21 cellular contexts compared by ENCODE assay signal in the genomic region with DNA sequence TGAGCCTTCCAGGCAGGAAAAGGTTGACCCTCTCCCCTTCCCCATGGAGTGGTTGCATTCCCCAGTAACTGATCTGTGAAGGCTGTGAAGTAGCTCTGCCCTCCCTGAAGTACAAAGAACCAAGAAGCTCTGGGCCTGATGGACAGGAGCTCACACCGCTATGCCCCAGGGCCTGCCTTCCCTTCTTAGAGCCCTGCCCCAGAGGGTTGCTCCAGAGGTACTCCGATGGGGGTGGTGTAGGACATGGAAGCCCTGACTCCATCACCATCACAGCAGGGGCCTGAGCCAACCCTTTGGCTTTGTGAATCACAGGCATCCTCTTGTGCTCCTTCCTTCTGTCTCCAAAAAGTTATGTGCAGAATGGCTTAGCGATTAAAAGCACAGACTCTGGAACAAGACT. TPM values are rescaled to one million over a fixed set of nuclear protein-coding genes. Genes with fewer than 3 reads are reported as not detected.
A peak's percentile ranks its signal among the peaks of the same experiment; 100 is the strongest.
DNase-seq lines count a peak whose midpoint lies in the region; ATAC-seq and TF ChIP-seq lines count a peak whose summit lies in the region.
"Had no signal": no experiment of that assay in that cellular context is flagged by ENCODE, and none has a peak within 500 bp of the region (broad histone marks: within the 10 kb centered on the region; RNA-seq: fewer than 3 reads in every experiment).

No MANE protein-coding gene starts in this region.

- no peak overlapping the region for H3K4ac ChIP-seq in mesendoderm (ENCODE audit: low read depth, low read length)

- no peak overlapping the region for H3K4me2 ChIP-seq in mesendoderm (ENCODE audit: low read length)
- no peak overlapping the region for H3K4me2 ChIP-seq in SK-N-SH

- H3K27me3 Mint-ChIP-seq in HFFc6 (ENCODE audit: insufficient read depth) = peaks cover 40% of the 10 kb centered on the region

- peaks cover 6% of the 10 kb centered on the region for H3K79me1 ChIP-seq in mesendoderm (ENCODE audit: low read length)

- H3K27ac Mint-ChIP-seq in HFFc6 = no peak overlapping the region

- no peak overlapping the region for H3K4me3 ChIP-seq in coronary artery
- no peak overlapping the region for H3K4me3 ChIP-seq in mesendoderm (ENCODE audit: low read length)
- no peak overlapping the region for H3K4me3 ChIP-seq in SK-N-SH (ENCODE audit: low read depth in 2 of 2, low read length in 1 of 2)

- H3K23ac ChIP-seq in mesendoderm (ENCODE audit: low read length) = no peak overlapping the region

- peak; percentile 45 for DNase-seq in activated effector memory CD4-positive, alpha-beta T cell treated with anti-CD3 and anti-CD28 coated beads, Interleukin-2, amount 50 U/mL, for 16 hours
- no peak for DNase-seq in activated effector memory CD4-positive, alpha-beta T cell treated with Interleukin-2 at 50 U/mL for 16 hours
- DNase-seq in coronary artery (ENCODE audit: low spot score) = peak; percentile 22
- DNase-seq in mesendoderm = peak; percentile 66
- DNase-seq in SK-N-SH = no peak
- DNase-seq in HFFc6 = no peak
- DNase-seq: COR-L47, DMS 273 treated with DMSO at 0.1 percent for 48 hours, DND-41, KG1, NCI-H187, NCI-H2107, NCI-H510A, NCI-H82, PC-3, RPMI8226, SHP77 treated with DMSO at 0.1 percent for 48 hours had no signal

- H2BK120ac ChIP-seq in mesendoderm (ENCODE audit: low read depth, low read length) = no peak overlapping the region

- no peaks in the 10 kb centered on the region for H4K20me1 ChIP-seq in SK-N-SH (ENCODE audit: insufficient read depth)

- no peak overlapping the region for H3K27ac ChIP-seq in coronary artery
- H3K27ac ChIP-seq in mesendoderm (ENCODE audit: low read depth, low read length) = no peak overlapping the region
- H3K27ac ChIP-seq in SK-N-SH (ENCODE audit: low read depth in 2 of 2, low read length in 1 of 2) = no peak overlapping the region
- H3K27ac ChIP-seq: 22Rv1 had no signal

- TF ChIP-seq EP300 in SK-N-SH (IDR thresholded peaks at IDR 0.05; ENCODE audit: borderline replicate concordance in 1 of 2, low read depth in 1 of 2, low read length in 1 of 2) = no peak

- H3K9me2 ChIP-seq in SK-N-SH = no peaks in the 10 kb centered on the region

- H2BK5ac ChIP-seq in mesendoderm (ENCODE audit: low read length) = no peak overlapping the region

- no peak overlapping the region for H4K5ac ChIP-seq in mesendoderm (ENCODE audit: low read length)

- no peaks in the 10 kb centered on the region for H3K27me3 ChIP-seq in mesendoderm (ENCODE audit: insufficient read depth, low read length, poor library complexity)
- no peaks in the 10 kb centered on the region for H3K27me3 ChIP-seq in SK-N-SH (ENCODE audit: insufficient read depth)

- H3K4me1 ChIP-seq in mesendoderm (ENCODE audit: control insufficient read depth, low read depth, low read length) = no peaks in the 10 kb centered on the region
- H3K4me1 ChIP-seq in SK-N-SH (ENCODE audit: control insufficient read depth in 1 of 2, insufficient read depth in 2 of 2, low read depth in 1 of 2, low read length in 1 of 2) = peaks cover 0 to 4% of the 10 kb centered on the region in 2 experiments; a peak in 1 of 4 replicates

- no peaks in the 10 kb centered on the region for H3K9me3 ChIP-seq in SK-N-SH

- H3K9me3 Mint-ChIP-seq in HFFc6 = no peaks in the 10 kb centered on the region

- no peak overlapping the region for H4K8ac ChIP-seq in mesendoderm (ENCODE audit: low read depth, low read length)

- H3K36me3 Mint-ChIP-seq in HFFc6 (ENCODE audit: low read depth) = no peaks in the 10 kb centered on the region

- H3K9ac ChIP-seq in mesendoderm (ENCODE audit: low read length) (no peak overlapping the region), SK-N-SH (no peak overlapping the region)

- CTCF ChIA-PET in SK-N-SH (lab: Yijun Ruan, JAX) = no interaction called here

- no peaks in the 10 kb centered on the region for H3K4me1 Mint-ChIP-seq in HFFc6 (ENCODE audit: low read depth)

- H3K4me3 Mint-ChIP-seq in HFFc6 = no peak overlapping the region

- H3K36me3 ChIP-seq in mesendoderm (ENCODE audit: control insufficient read depth, insufficient read depth, low read length) = no peaks in the 10 kb centered on the region
- H3K36me3 ChIP-seq in SK-N-SH (replicated peaks in 1 of 2; ENCODE audit: control insufficient read depth in 1 of 2, insufficient read depth in 2 of 2, low read length in 1 of 2) = no peaks in the 10 kb centered on the region

- no peak for ATAC-seq in HG02852 (IDR thresholded peaks at IDR 0.05; ENCODE audit: unreplicated experiment)
- no peak for ATAC-seq in HG02588 (IDR thresholded peaks at IDR 0.05; ENCODE audit: unreplicated experiment)
- ATAC-seq: PC-3, SK-N-SH treated with all-trans-retinoic acid at 6 μM for 48 hours had no signal

- H3K79me2 ChIP-seq in mesendoderm (ENCODE audit: control insufficient read depth, insufficient read depth, low read length) (peaks cover 8% of the 10 kb centered on the region), SK-N-SH (ENCODE audit: insufficient read depth) (no peaks in the 10 kb centered on the region)

- no peak for TF ChIP-seq CTCF in coronary artery (IDR thresholded peaks at IDR 0.05)
- TF ChIP-seq CTCF in SK-N-SH (IDR thresholded peaks at IDR 0.05) = no peak
- no peak for TF ChIP-seq CTCF in HFFc6 (IDR thresholded peaks at IDR 0.05)

- POLR2A ChIA-PET in SK-N-SH (lab: Yijun Ruan, JAX) = no interaction called here

- no peak overlapping the region for H2AK5ac ChIP-seq in mesendoderm (ENCODE audit: low read length)

- H3K18ac ChIP-seq in mesendoderm (ENCODE audit: low read length) = no peak overlapping the region

- H2AFZ ChIP-seq in SK-N-SH (ENCODE audit: low read depth) = no peak overlapping the region

- no peak for TF ChIP-seq RAD21 in SK-N-SH (IDR thresholded peaks at IDR 0.05; ENCODE audit: low read length)

- WGBS in mesendoderm (ENCODE audit: extremely low coverage, insufficient coverage, low lambda C conversion rate) = no CpG with 5 or more reads among the region's 3 CpGs
- WGBS in SK-N-SH (ENCODE audit: low lambda C conversion rate) = 74% methylated on average over 2 of the region's 3 CpGs

- H3K56ac ChIP-seq in mesendoderm (ENCODE audit: low read length) = no peak overlapping the region

- no peak overlapping the region for H2BK15ac ChIP-seq in mesendoderm (replicated peaks; ENCODE audit: low read depth)

- no peaks in the 10 kb centered on the region for H3F3A ChIP-seq in SK-N-SH (replicated peaks; ENCODE audit: insufficient read depth)

TF ChIP-seq in SK-N-SH, 30 proteins besides CTCF, POLR2A, EP300 and RAD21:
- TF ChIP-seq SMC3 (IDR thresholded peaks at IDR 0.05; ENCODE audit: low read depth, low read length) (no peak), NFIC (IDR thresholded peaks at IDR 0.05; ENCODE audit: borderline replicate concordance) (no peak), MEF2A (IDR thresholded peaks at IDR 0.05; ENCODE audit: borderline replicate concordance, low read depth) (no peak), TAF1 (IDR thresholded peaks at IDR 0.05; ENCODE audit: borderline replicate concordance, low read depth, low read length) (no peak), EZH2phosphoT487 (IDR thresholded peaks at IDR 0.05; ENCODE audit: borderline replicate concordance, low read depth) (no peak), ELF1 (IDR thresholded peaks at IDR 0.05) (no peak), POLR2AphosphoS5 (IDR thresholded peaks at IDR 0.05; ENCODE audit: low read depth, low read length) (no peak), FOSL2 (IDR thresholded peaks at IDR 0.05; ENCODE audit: borderline replicate concordance, low read depth) (no peak)
- TF ChIP-seq, protein P1, sequence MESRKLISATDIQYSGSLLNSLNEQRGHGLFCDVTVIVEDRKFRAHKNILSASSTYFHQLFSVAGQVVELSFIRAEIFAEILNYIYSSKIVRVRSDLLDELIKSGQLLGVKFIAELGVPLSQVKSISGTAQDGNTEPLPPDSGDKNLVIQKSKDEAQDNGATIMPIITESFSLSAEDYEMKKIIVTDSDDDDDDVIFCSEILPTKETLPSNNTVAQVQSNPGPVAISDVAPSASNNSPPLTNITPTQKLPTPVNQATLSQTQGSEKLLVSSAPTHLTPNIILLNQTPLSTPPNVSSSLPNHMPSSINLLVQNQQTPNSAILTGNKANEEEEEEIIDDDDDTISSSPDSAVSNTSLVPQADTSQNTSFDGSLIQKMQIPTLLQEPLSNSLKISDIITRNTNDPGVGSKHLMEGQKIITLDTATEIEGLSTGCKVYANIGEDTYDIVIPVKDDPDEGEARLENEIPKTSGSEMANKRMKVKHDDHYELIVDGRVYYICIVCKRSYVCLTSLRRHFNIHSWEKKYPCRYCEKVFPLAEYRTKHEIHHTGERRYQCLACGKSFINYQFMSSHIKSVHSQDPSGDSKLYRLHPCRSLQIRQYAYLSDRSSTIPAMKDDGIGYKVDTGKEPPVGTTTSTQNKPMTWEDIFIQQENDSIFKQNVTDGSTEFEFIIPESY (IDR thresholded peaks at IDR 0.05; ENCODE audit: borderline replicate concordance, low read depth) = no peak
- TF ChIP-seq, protein P2, sequence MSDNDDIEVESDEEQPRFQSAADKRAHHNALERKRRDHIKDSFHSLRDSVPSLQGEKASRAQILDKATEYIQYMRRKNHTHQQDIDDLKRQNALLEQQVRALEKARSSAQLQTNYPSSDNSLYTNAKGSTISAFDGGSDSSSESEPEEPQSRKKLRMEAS (IDR thresholded peaks at IDR 0.05; ENCODE audit: low read depth) = no peak
- TF ChIP-seq, protein P3, sequence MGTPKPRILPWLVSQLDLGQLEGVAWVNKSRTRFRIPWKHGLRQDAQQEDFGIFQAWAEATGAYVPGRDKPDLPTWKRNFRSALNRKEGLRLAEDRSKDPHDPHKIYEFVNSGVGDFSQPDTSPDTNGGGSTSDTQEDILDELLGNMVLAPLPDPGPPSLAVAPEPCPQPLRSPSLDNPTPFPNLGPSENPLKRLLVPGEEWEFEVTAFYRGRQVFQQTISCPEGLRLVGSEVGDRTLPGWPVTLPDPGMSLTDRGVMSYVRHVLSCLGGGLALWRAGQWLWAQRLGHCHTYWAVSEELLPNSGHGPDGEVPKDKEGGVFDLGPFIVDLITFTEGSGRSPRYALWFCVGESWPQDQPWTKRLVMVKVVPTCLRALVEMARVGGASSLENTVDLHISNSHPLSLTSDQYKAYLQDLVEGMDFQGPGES (IDR thresholded peaks at IDR 0.05; ENCODE audit: low read depth, low read length) = no peak
TF ChIP-seq in SK-N-SH: peak in this region for 0.

RNA-seq across cellular contexts. Expression of a gene that starts 57.7 kb away (rescaled TPM):
- polyA plus RNA-seq in mesendoderm (2013, experiment 1 of 2) = 160 TPM
- 173 TPM for polyA plus RNA-seq in mesendoderm (2013, experiment 2 of 2)
- 0.30 and 0.50 TPM in 2 replicates for polyA plus RNA-seq in SK-N-SH (2012; rRNA removed)
- polyA plus RNA-seq in SK-N-SH (2012; cell fraction: cytosol; rRNA removed) = 0.31 and 0.79 TPM in 2 replicates
- polyA plus RNA-seq in SK-N-SH (2012; cell fraction: nucleus; rRNA removed) = 0.43 and 0.66 TPM in 2 replicates
- total RNA-seq in HFFc6 (2021; fragmentation: NEBNext Ultra II Directional; extraction: Animal tissue kit (Norgen Biotek cat#: 25700)) = not detected

Comparison
In these comparisons a context has a peak if more than half of its experiments do, and no peak if none do; other contexts are left out.
1. DNase-seq: peak in activated effector memory CD4-positive, alpha-beta T cell treated with anti-CD3 and anti-CD28 coated beads, Interleukin-2, amount 50 U/mL, for 16 hours (single experiment), coronary artery (single experiment) and mesendoderm (single experiment); none in activated effector memory CD4-positive, alpha-beta T cell treated with Interleukin-2 at 50 U/mL for 16 hours (single experiment), SK-N-SH (single experiment) and HFFc6 (single experiment).